ENCODE assay signal across 1 cellular context in the genomic region with DNA sequence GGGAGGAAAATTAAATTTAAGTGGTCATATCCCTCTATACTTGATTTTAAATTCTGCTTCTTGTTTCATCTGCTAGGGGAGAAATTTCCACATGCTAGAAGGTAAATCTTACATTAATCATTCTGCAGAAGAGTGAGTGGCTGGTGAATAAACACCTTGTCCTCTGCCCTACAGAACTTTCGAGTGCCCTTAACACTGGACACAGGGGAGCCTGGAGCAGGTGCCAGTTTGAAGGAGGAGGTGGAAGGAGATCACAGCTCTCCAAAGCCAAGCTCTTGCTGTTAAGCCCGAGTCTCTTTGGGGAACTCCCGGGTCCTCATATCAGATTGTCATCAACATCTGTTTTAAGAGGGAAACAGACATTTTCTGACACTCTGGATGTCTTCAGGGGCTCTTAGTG.
TF ChIP-seq lines count a peak whose summit lies in the region.

No MANE protein-coding gene starts in this region.

TF ChIP-seq in endothelial cell of umbilical vein, 7 proteins besides CTCF, POLR2A, EP300 and RAD21 (continued from another document):
- no peak for TF ChIP-seq FOS (IDR thresholded peaks at IDR 0.05; ENCODE audit: borderline replicate concordance, insufficient read depth, low read length)
- TF ChIP-seq MAX (IDR thresholded peaks at IDR 0.05; ENCODE audit: insufficient read depth, insufficient read length) = no peak
- no peak for TF ChIP-seq POLR2AphosphoS5 (IDR thresholded peaks at IDR 0.05; ENCODE audit: insufficient read depth, low read depth, low read length)
